Comparison of ENCODE assay signal across 15 cellular contexts in the genomic region with DNA sequence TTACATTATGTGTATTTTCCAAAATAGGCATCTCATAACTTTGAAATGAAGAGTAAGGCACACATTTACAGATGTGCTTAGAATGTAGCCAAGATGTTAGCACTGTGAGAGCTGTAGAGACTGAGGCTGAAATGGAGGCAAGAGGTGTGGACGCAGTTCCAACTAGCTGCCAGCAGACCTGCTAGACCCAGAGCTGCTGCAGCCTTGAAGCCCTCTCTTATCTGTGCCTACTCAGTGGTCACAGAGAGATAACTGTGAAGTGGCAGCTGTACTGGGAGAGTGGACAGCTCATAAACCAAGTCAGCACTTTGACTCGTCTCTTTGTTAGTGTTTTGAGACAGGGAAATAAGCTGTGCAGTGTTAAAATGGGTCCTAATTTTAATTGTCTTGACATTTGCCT.
"Had no signal": no experiment of that assay in that cellular context is flagged by ENCODE, and none has a peak within 500 bp of the region (broad histone marks: within the 10 kb centered on the region; RNA-seq: fewer than 3 reads in every experiment).

No MANE protein-coding gene starts in this region.

- H3K27ac ChIP-seq: gastrocnemius medialis, heart left ventricle, thyroid gland, vagina had no signal

- H3K27ac Mint-ChIP-seq: activated CD4-positive, alpha-beta memory T cell treated with anti-CD3 and anti-CD28 coated beads for 36 hours; activated T-cell treated with anti-CD3 and anti-CD28 coated beads, Interleukin-2, amount 50 U/mL, for 24 hours; effector memory CD8-positive, alpha-beta T cell had no signal

- H3K9me3 ChIP-seq: gastrocnemius medialis, thyroid gland, vagina had no signal

- H3K4me3 ChIP-seq: gastrocnemius medialis, heart left ventricle, thyroid gland, vagina had no signal

- H3K27me3 ChIP-seq: gastrocnemius medialis, heart left ventricle, thyroid gland, vagina had no signal

- H3K36me3 ChIP-seq: gastrocnemius medialis, heart left ventricle, thyroid gland, vagina had no signal

- H3K36me3 Mint-ChIP-seq: activated CD4-positive, alpha-beta memory T cell treated with anti-CD3 and anti-CD28 coated beads for 36 hours had no signal

- H3K4me1 Mint-ChIP-seq: neural crest cell had no signal

- ATAC-seq: effector memory CD8-positive, alpha-beta T cell; gastrocnemius medialis; sciatic nerve had no signal

- H3K4me1 ChIP-seq: gastrocnemius medialis, heart left ventricle, thyroid gland, vagina had no signal

- H3K27me3 Mint-ChIP-seq: activated CD4-positive, alpha-beta memory T cell treated with anti-CD3 and anti-CD28 coated beads for 36 hours; effector memory CD8-positive, alpha-beta T cell had no signal

- H3K4me3 Mint-ChIP-seq: activated CD4-positive, alpha-beta memory T cell treated with anti-CD3 and anti-CD28 coated beads for 36 hours; activated T-cell treated with anti-CD3 and anti-CD28 coated beads, Interleukin-2, amount 50 U/mL, for 24 hours; effector memory CD8-positive, alpha-beta T cell; neural crest cell had no signal

- H3K9me3 Mint-ChIP-seq: activated CD4-positive, alpha-beta memory T cell treated with anti-CD3 and anti-CD28 coated beads for 36 hours; activated T-cell treated with anti-CD3 and anti-CD28 coated beads, Interleukin-2, amount 50 U/mL, for 24 hours had no signal

- DNase-seq: activated CD4-positive, alpha-beta memory T cell treated with anti-CD3 and anti-CD28 coated beads for 36 hours; activated CD4-positive, alpha-beta T cell treated with anti-CD3 and anti-CD28 coated beads for 1 hour; activated effector memory CD4-positive, alpha-beta T cell treated with Interleukin-2 at 50 U/mL for 16 hours; activated naive CD4-positive, alpha-beta T cell treated with anti-CD3 and anti-CD28 coated beads, Interleukin-2, amount 50 U/mL, for 16 hours; activated T-cell treated with anti-CD3 and anti-CD28 coated beads, Interleukin-2, amount 50 U/mL, for 24 hours; dermis blood vessel endothelial cell; effector memory CD8-positive, alpha-beta T cell; gastrocnemius medialis; kidney; stimulated activated CD4-positive, alpha-beta T cell treated with anti-CD3 and anti-CD28 coated beads, Interleukin-1b, Interleukin-23, amount 100 ng/mL, for 48 hours; thyroid gland had no signal
